In the genomic region with DNA sequence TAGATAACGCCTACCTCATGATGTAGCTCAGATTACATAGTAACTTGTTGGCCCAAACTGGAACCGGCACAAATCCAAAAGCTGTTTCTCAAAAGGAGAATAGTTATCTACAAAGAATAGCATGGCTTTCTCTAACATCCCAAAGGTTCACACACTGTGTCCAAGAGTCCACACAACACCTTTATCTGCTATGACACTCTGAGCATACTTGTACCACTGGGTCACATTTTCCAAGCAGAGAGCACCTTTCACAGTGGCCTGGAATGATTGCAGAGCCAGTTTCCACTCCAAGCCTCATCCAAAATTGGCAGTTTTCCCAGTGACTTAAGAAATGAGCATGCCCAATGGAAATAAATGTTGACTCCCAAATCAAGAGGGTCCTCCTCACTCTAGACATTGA, we compare ENCODE assay signal across 27 cellular contexts.
"Had no signal": no experiment of that assay in that cellular context is flagged by ENCODE, and none has a peak within 500 bp of the region (broad histone marks: within the 10 kb centered on the region; RNA-seq: fewer than 3 reads in every experiment).

No MANE protein-coding gene starts in this region.

- ATAC-seq: left cardiac atrium; left lobe of liver; lower lobe of right lung; naive thymus-derived CD8-positive, alpha-beta T cell; pancreas; right cardiac atrium; sciatic nerve; stimulated activated naive B cell treated with anti-CD40 and anti-IgM and Interleukin-4, amounts not matched to agents 10 μg/mL and 1 μg/mL and 100 μg/mL, for 72 hours; stimulated activated naive CD8-positive, alpha-beta T cell treated with anti-CD3 and anti-CD28 coated beads, Interleukin-15, Interleukin-2, amounts not matched to agents 100 U/mL and 50 U/mL, for 24 hours had no signal

- H3K4me3 ChIP-seq: lower lobe of right lung, pancreas, prostate gland, skin epidermis, stomach, testis, thyroid gland, transverse colon, upper lobe of left lung, vagina had no signal

- H3K27me3 ChIP-seq: pancreas, stomach, testis, thyroid gland, transverse colon, upper lobe of left lung, vagina had no signal

- H3K36me3 ChIP-seq: lower lobe of right lung, pancreas, prostate gland, stomach, thyroid gland, transverse colon, upper lobe of left lung, vagina had no signal

- DNase-seq: kidney glomerular epithelial cell; left cardiac atrium; lower lobe of right lung; mammary epithelial cell; mesenchymal stem cell; naive thymus-derived CD8-positive, alpha-beta T cell; nucleus accumbens; pancreas; posterior cingulate gyrus; retina; right cardiac atrium; stimulated activated CD4-positive, alpha-beta T cell treated with anti-CD3 and anti-CD28 coated beads, Interleukin-12 subunit alpha, Interleukin-12 subunit beta, amount 100 ng/mL, for 4 hours; stimulated activated CD4-positive, alpha-beta T cell treated with anti-CD3 and anti-CD28 coated beads, Interleukin-15, amount 100 ng/mL, for 24 hours; stimulated activated CD4-positive, alpha-beta T cell treated with anti-CD3 and anti-CD28 coated beads, Interleukin-2, amount 100 ng/mL, for 24 hours; stimulated activated CD4-positive, alpha-beta T cell treated with anti-CD3 and anti-CD28 coated beads, Interleukin-4, amount 100 ng/mL, for 1 hour; stimulated activated naive B cell treated with anti-CD40 and anti-IgM and Interleukin-4, amounts not matched to agents 10 μg/mL and 1 μg/mL and 100 μg/mL, for 72 hours; stimulated activated naive CD8-positive, alpha-beta T cell treated with anti-CD3 and anti-CD28 coated beads, Interleukin-15, Interleukin-2, amounts not matched to agents 100 U/mL and 50 U/mL, for 24 hours; stomach; testis; thyroid gland; transverse colon; upper lobe of left lung had no signal

- H3K9me3 ChIP-seq: pancreas, prostate gland, testis, thyroid gland, transverse colon, vagina had no signal

- H3K27ac ChIP-seq: lower lobe of right lung, pancreas, prostate gland, skin epidermis, stomach, testis, thyroid gland, transverse colon, upper lobe of left lung, vagina had no signal

- H3K4me1 ChIP-seq: lower lobe of right lung, pancreas, prostate gland, stomach, testis, thyroid gland, transverse colon, upper lobe of left lung, vagina had no signal
